In genomic region chr17:38588775-38589174, GRCh38 we compare ENCODE assay signal across 15 cellular contexts.
"Had no signal": no experiment of that assay in that cellular context is flagged by ENCODE, and none has a peak within 500 bp of the region (broad histone marks: within the 10 kb centered on the region; RNA-seq: fewer than 3 reads in every experiment).

No MANE protein-coding gene starts in this region.

- DNase-seq: activated CD4-positive, alpha-beta memory T cell treated with anti-CD3 and anti-CD28 coated beads for 36 hours; activated CD4-positive, alpha-beta T cell treated with anti-CD3 and anti-CD28 coated beads for 36 hours; activated CD8-positive, alpha-beta memory T cell treated with anti-CD3 and anti-CD28 coated beads, Interleukin-2, amount 10 ng/mL, durations not matched to agents 7 days and 5 days; activated naive CD4-positive, alpha-beta T cell treated with anti-CD3 and anti-CD28 coated beads for 36 hours; activated T-cell treated with anti-CD3 and anti-CD28 coated beads, Interleukin-2, amount 50 U/mL, for 1 hour; islet precursor cell; midbrain; ovary; stimulated activated CD4-positive, alpha-beta T cell treated with anti-CD3 and anti-CD28 coated beads, Interleukin-1b, Interleukin-23, amount 100 ng/mL, for 48 hours; tibial artery; WERI-Rb-1 had no signal

- H3K27ac ChIP-seq: cardiac muscle cell, esophagus muscularis mucosa, hepatocyte, ovary, tibial artery, WERI-Rb-1 had no signal

- ATAC-seq: activated CD4-positive, alpha-beta T cell treated with anti-CD3 and anti-CD28 coated beads for 36 hours; activated CD8-positive, alpha-beta memory T cell treated with anti-CD3 and anti-CD28 coated beads, Interleukin-2, amount 10 ng/mL, durations not matched to agents 7 days and 5 days; left lobe of liver had no signal
